Comparison of ENCODE assay signal across 1 cellular context in the genomic region with DNA sequence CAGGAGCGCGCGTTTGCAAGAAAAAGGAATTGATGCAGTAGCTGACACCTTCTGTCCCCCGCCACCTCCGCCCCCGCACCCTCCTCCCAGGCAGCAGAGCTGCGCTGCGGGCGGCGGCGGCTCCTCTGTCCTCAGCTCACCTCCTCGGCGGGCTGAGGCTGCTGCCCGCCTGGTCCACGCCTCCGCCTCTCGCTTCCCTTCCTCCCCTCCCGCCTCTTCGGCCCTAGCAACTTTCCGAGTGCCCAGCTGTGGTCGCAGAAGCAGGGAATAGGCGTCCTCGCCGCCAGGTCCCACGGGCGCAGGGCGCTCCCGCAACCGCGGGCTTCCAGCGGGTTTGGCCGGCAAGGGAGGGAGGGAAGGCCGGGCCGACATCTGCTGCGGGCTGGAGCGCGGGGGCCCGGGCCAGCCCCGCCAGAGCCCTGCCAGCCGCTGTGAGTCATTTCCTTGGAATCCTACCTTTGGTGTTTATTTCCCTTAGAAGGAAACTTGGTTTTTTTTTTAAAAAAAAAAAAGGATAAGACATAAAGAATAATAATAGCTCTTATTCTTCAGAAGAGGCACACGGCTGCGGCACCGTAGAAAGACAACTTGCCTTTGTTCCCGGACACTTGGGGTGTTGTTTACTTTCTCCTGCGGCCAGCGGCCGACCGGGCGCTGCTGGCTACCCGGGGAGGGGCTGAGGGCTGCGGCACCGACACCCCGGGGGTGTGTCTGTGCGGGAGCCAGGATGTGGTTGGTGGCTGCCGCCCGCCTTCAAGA.
TF ChIP-seq lines count a peak whose summit lies in the region.

No MANE protein-coding gene starts in this region.

TF ChIP-seq in HEK293, 187 proteins besides CTCF, POLR2A, EP300 and RAD21 (continued from another document and continues in another):
- TF ChIP-seq, protein P1, sequence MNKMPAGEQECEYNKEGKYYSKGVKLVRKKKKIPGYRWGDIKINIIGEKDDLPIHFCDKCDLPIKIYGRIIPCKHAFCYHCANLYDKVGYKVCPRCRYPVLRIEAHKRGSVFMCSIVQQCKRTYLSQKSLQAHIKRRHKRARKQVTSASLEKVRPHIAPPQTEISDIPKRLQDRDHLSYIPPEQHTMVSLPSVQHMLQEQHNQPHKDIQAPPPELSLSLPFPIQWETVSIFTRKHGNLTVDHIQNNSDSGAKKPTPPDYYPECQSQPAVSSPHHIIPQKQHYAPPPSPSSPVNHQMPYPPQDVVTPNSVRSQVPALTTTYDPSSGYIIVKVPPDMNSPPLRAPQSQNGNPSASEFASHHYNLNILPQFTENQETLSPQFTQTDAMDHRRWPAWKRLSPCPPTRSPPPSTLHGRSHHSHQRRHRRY (tag by site-specific recombination; IDR thresholded peaks at IDR 0.05), result no peak
- TF ChIP-seq, protein P2, sequence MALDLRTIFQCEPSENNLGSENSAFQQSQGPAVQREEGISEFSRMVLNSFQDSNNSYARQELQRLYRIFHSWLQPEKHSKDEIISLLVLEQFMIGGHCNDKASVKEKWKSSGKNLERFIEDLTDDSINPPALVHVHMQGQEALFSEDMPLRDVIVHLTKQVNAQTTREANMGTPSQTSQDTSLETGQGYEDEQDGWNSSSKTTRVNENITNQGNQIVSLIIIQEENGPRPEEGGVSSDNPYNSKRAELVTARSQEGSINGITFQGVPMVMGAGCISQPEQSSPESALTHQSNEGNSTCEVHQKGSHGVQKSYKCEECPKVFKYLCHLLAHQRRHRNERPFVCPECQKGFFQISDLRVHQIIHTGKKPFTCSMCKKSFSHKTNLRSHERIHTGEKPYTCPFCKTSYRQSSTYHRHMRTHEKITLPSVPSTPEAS (tag by site-specific recombination; IDR thresholded peaks at IDR 0.05), result no peak
- TF ChIP-seq ZNF544 (tag by site-specific recombination; IDR thresholded peaks at IDR 0.05) (no peak), ZNF350 (tag by site-specific recombination; IDR thresholded peaks at IDR 0.05) (no peak), ZNF660 (tag by site-specific recombination; IDR thresholded peaks at IDR 0.05) (no peak; the same call in 1 of the 2 replicates), SP7 (tag by site-specific recombination; IDR thresholded peaks at IDR 0.05) (peak; percentile 78; the same call in 1 of the 2 replicates), ZNF37A (tag by site-specific recombination; IDR thresholded peaks at IDR 0.05) (no peak), PRDM1 (tag by site-specific recombination; IDR thresholded peaks at IDR 0.05) (no peak), SETDB1 (IDR thresholded peaks at IDR 0.05; ENCODE audit: insufficient read length, low read length) (no peak), ZNF677 (tag by site-specific recombination; IDR thresholded peaks at IDR 0.05) (no peak), ZIC2 (tag by site-specific recombination; IDR thresholded peaks at IDR 0.05) (peak; percentile 93), SALL2 (tag by site-specific recombination; IDR thresholded peaks at IDR 0.05; ENCODE audit: borderline replicate concordance) (no peak), KLF9 (tag by site-specific recombination; IDR thresholded peaks at IDR 0.05; ENCODE audit: low read depth) (peak; percentile 66; the same call in 1 of the 2 replicates), ZNF830 (tag by site-specific recombination; IDR thresholded peaks at IDR 0.05; ENCODE audit: low read depth) (no peak), ZNF664 (tag by site-specific recombination; IDR thresholded peaks at IDR 0.05) (no peak), ZNF366 (tag by site-specific recombination; conservative IDR thresholded peaks at IDR 0.05) (peak; percentile 85), ZNF560 (tag by site-specific recombination; IDR thresholded peaks at IDR 0.05; ENCODE audit: borderline replicate concordance) (no peak), HOXA7 (CRISPR knock-in tag; IDR thresholded peaks at IDR 0.05; ENCODE audit: borderline replicate concordance) (no peak), ZNF654 (tag by site-specific recombination; IDR thresholded peaks at IDR 0.05; ENCODE audit: low read depth) (no peak), ZNF416 (tag by site-specific recombination; IDR thresholded peaks at IDR 0.05) (no peak), ZNF610 (tag by site-specific recombination; IDR thresholded peaks at IDR 0.05; ENCODE audit: borderline replicate concordance) (no peak), ZNF335 (tag by site-specific recombination; conservative IDR thresholded peaks at IDR 0.05) (peak; percentile 91), ZNF16 (tag by site-specific recombination; IDR thresholded peaks at IDR 0.05; ENCODE audit: low read depth) (no peak), ZFP69B (tag by site-specific recombination; IDR thresholded peaks at IDR 0.05) (no peak; the same call in 1 of the 2 replicates), ZNF132 (tag by site-specific recombination; IDR thresholded peaks at IDR 0.05; ENCODE audit: borderline replicate concordance) (no peak), ZNF138 (tag by site-specific recombination; IDR thresholded peaks at IDR 0.05; ENCODE audit: borderline replicate concordance) (no peak), ZBTB17 (tag by site-specific recombination; IDR thresholded peaks at IDR 0.05) (peak; percentile 79), ZNF248 (tag by site-specific recombination; IDR thresholded peaks at IDR 0.05) (no peak), ZNF837 (tag by site-specific recombination; IDR thresholded peaks at IDR 0.05) (no peak), ZNF514 (tag by site-specific recombination; IDR thresholded peaks at IDR 0.05) (no peak), ZNF341 (tag by site-specific recombination; IDR thresholded peaks at IDR 0.05; ENCODE audit: low read depth) (peak; percentile 56), MYNN (tag by site-specific recombination; IDR thresholded peaks at IDR 0.05; ENCODE audit: borderline replicate concordance) (no peak), KLF7 (tag by site-specific recombination; IDR thresholded peaks at IDR 0.05; ENCODE audit: borderline replicate concordance) (no peak; the same call in 1 of the 2 replicates), ZSCAN16 (tag by site-specific recombination; IDR thresholded peaks at IDR 0.05) (no peak), ZBTB48 (tag by site-specific recombination; IDR thresholded peaks at IDR 0.05) (no peak; the same call in 1 of the 2 replicates), GLI2 (tag by site-specific recombination; IDR thresholded peaks at IDR 0.05; ENCODE audit: borderline replicate concordance, low read depth) (no peak), ZFP41 (tag by site-specific recombination; IDR thresholded peaks at IDR 0.05; ENCODE audit: borderline replicate concordance) (no peak), ZNF626 (tag by site-specific recombination; IDR thresholded peaks at IDR 0.05) (no peak), MZF1 (tag by site-specific recombination; IDR thresholded peaks at IDR 0.05; ENCODE audit: borderline replicate concordance) (no peak), FEZF1 (tag by site-specific recombination; IDR thresholded peaks at IDR 0.05) (no peak), ZNF785 (tag by site-specific recombination; IDR thresholded peaks at IDR 0.05) (no peak), ZNF274 (IDR thresholded peaks at IDR 0.05; ENCODE audit: low read length) (no peak), ZNF274 (tag by site-specific recombination; IDR thresholded peaks at IDR 0.05; ENCODE audit: borderline replicate concordance) (no peak), ZBTB8A (tag by site-specific recombination; IDR thresholded peaks at IDR 0.05) (peak; percentile 89), KLF1 (tag by site-specific recombination; IDR thresholded peaks at IDR 0.05) (no peak; the same call in 1 of the 2 replicates)
- TF ChIP-seq, protein P3, sequence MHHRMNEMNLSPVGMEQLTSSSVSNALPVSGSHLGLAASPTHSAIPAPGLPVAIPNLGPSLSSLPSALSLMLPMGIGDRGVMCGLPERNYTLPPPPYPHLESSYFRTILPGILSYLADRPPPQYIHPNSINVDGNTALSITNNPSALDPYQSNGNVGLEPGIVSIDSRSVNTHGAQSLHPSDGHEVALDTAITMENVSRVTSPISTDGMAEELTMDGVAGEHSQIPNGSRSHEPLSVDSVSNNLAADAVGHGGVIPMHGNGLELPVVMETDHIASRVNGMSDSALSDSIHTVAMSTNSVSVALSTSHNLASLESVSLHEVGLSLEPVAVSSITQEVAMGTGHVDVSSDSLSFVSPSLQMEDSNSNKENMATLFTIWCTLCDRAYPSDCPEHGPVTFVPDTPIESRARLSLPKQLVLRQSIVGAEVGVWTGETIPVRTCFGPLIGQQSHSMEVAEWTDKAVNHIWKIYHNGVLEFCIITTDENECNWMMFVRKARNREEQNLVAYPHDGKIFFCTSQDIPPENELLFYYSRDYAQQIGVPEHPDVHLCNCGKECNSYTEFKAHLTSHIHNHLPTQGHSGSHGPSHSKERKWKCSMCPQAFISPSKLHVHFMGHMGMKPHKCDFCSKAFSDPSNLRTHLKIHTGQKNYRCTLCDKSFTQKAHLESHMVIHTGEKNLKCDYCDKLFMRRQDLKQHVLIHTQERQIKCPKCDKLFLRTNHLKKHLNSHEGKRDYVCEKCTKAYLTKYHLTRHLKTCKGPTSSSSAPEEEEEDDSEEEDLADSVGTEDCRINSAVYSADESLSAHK (tag by site-specific recombination; IDR thresholded peaks at IDR 0.05), result no peak
- TF ChIP-seq, protein P4, sequence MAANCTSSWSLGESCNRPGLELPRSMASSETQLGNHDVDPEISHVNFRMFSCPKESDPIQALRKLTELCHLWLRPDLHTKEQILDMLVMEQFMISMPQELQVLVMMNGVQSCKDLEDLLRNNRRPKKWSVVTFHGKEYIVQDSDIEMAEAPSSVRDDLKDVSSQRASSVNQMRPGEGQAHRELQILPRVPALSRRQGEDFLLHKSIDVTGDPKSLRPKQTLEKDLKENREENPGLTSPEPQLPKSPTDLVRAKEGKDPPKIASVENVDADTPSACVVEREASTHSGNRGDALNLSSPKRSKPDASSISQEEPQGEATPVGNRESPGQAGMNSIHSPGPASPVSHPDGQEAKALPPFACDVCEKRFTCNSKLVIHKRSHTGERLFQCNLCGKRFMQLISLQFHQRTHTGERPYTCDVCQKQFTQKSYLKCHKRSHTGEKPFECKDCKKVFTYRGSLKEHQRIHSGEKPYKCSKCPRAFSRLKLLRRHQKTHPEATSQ (tag by site-specific recombination; IDR thresholded peaks at IDR 0.05), result peak; percentile 9; the same call in 1 of the 2 replicates
- TF ChIP-seq, protein P5, sequence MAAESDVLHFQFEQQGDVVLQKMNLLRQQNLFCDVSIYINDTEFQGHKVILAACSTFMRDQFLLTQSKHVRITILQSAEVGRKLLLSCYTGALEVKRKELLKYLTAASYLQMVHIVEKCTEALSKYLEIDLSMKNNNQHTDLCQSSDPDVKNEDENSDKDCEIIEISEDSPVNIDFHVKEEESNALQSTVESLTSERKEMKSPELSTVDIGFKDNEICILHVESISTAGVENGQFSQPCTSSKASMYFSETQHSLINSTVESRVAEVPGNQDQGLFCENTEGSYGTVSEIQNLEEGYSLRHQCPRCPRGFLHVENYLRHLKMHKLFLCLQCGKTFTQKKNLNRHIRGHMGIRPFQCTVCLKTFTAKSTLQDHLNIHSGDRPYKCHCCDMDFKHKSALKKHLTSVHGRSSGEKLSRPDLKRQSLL (tag by site-specific recombination; IDR thresholded peaks at IDR 0.05), result no peak
- TF ChIP-seq, protein P6, sequence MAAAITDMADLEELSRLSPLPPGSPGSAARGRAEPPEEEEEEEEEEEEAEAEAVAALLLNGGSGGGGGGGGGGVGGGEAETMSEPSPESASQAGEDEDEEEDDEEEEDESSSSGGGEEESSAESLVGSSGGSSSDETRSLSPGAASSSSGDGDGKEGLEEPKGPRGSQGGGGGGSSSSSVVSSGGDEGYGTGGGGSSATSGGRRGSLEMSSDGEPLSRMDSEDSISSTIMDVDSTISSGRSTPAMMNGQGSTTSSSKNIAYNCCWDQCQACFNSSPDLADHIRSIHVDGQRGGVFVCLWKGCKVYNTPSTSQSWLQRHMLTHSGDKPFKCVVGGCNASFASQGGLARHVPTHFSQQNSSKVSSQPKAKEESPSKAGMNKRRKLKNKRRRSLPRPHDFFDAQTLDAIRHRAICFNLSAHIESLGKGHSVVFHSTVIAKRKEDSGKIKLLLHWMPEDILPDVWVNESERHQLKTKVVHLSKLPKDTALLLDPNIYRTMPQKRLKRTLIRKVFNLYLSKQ (tag by site-specific recombination; IDR thresholded peaks at IDR 0.05; ENCODE audit: borderline replicate concordance), result no peak
- TF ChIP-seq, protein P7, sequence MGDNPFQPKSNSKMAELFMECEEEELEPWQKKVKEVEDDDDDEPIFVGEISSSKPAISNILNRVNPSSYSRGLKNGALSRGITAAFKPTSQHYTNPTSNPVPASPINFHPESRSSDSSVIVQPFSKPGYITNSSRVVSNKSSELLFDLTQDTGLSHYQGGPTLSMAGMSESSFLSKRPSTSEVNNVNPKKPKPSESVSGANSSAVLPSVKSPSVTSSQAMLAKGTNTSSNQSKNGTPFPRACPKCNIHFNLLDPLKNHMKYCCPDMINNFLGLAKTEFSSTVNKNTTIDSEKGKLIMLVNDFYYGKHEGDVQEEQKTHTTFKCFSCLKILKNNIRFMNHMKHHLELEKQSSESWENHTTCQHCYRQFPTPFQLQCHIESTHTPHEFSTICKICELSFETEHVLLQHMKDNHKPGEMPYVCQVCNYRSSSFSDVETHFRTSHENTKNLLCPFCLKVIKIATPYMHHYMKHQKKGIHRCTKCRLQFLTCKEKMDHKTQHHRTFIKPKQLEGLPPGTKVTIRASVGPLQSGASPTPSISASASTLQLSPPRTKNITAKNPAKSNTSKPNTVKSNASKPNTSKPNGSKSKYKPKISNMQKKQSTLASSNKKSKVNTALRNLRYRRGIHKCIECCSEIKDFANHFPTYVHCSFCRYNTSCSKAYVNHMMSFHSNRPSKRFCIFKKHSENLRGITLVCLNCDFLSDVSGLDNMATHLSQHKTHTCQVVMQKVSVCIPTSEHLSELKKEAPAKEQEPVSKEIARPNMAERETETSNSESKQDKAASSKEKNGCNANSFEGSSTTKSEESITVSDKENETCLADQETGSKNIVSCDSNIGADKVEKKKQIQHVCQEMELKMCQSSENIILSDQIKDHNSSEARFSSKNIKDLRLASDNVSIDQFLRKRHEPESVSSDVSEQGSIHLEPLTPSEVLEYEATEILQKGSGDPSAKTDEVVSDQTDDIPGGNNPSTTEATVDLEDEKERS (tag by site-specific recombination; IDR thresholded peaks at IDR 0.05), result no peak
- TF ChIP-seq, protein P8, sequence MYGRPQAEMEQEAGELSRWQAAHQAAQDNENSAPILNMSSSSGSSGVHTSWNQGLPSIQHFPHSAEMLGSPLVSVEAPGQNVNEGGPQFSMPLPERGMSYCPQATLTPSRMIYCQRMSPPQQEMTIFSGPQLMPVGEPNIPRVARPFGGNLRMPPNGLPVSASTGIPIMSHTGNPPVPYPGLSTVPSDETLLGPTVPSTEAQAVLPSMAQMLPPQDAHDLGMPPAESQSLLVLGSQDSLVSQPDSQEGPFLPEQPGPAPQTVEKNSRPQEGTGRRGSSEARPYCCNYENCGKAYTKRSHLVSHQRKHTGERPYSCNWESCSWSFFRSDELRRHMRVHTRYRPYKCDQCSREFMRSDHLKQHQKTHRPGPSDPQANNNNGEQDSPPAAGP (tag by site-specific recombination; IDR thresholded peaks at IDR 0.05), result no peak; the same call in none of the 2 replicates
- TF ChIP-seq, protein P9, sequence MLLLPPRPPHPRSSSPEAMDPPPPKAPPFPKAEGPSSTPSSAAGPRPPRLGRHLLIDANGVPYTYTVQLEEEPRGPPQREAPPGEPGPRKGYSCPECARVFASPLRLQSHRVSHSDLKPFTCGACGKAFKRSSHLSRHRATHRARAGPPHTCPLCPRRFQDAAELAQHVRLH (tag by site-specific recombination; IDR thresholded peaks at IDR 0.05), result no peak
